In genomic region chr1:25724201-25724600, GRCh38 we compare ENCODE assay signal across 22 cellular contexts.
"Had no signal": no experiment of that assay in that cellular context is flagged by ENCODE, and none has a peak within 500 bp of the region (broad histone marks: within the 10 kb centered on the region; RNA-seq: fewer than 3 reads in every experiment).

No MANE protein-coding gene starts in this region.

- H3K27ac ChIP-seq: gastroesophageal sphincter, heart left ventricle, thoracic aorta, upper lobe of left lung had no signal

- H3K27me3 Mint-ChIP-seq: activated CD4-positive, alpha-beta T cell treated with anti-CD3 and anti-CD28 coated beads for 36 hours had no signal

- H3K4me3 ChIP-seq: esophagus squamous epithelium, gastroesophageal sphincter, heart left ventricle, mucosa of descending colon, thoracic aorta, upper lobe of left lung had no signal

- H3K4me3 Mint-ChIP-seq: activated B cell treated with CpG ODN at 0.5 μM for 24 hours; activated CD4-positive, alpha-beta T cell treated with anti-CD3 and anti-CD28 coated beads for 36 hours; activated naive CD4-positive, alpha-beta T cell treated with anti-CD3 and anti-CD28 coated beads for 36 hours; activated T-cell treated with anti-CD3 and anti-CD28 coated beads, Interleukin-2, amount 50 U/mL, for 4 hours; memory B cell had no signal

- H3K36me3 Mint-ChIP-seq: memory B cell had no signal

- H3K9me3 ChIP-seq: esophagus squamous epithelium, gastroesophageal sphincter, heart left ventricle, mucosa of descending colon, thoracic aorta, upper lobe of left lung had no signal

- H3K4me1 Mint-ChIP-seq: activated B cell treated with CpG ODN at 0.5 μM for 24 hours, memory B cell had no signal

- H3K9me3 Mint-ChIP-seq: activated B cell treated with CpG ODN at 0.5 μM for 24 hours; activated naive CD4-positive, alpha-beta T cell treated with anti-CD3 and anti-CD28 coated beads for 36 hours; activated T-cell treated with anti-CD3 and anti-CD28 coated beads, Interleukin-2, amount 50 U/mL, for 4 hours; activated T-helper 2 cell treated with anti-CD3 and anti-CD28 coated beads, Interferon-gamma antibody, Interleukin-2, Interleukin-4, amounts not matched to agents 10 μg/mL and 5 μg/mL and 100 μg/mL, durations not matched to agents 14 hours and 24 hours and 36 hours had no signal

- DNase-seq: activated B cell treated with CpG ODN at 0.5 μM for 24 hours; activated CD4-positive, alpha-beta T cell treated with anti-CD3 and anti-CD28 coated beads for 36 hours; activated CD4-positive, alpha-beta T cell treated with anti-CD3 and anti-CD28 coated beads, Interleukin-2, amount 50 U/mL, for 48 hours; activated CD8-positive, alpha-beta memory T cell treated with anti-CD3 and anti-CD28 coated beads, Interleukin-2, amount 50 U/mL, for 48 hours; activated naive CD4-positive, alpha-beta T cell treated with anti-CD3 and anti-CD28 coated beads for 36 hours; activated T-cell treated with anti-CD3 and anti-CD28 coated beads, Interleukin-2, amount 50 U/mL, for 4 hours; central memory CD4-positive, alpha-beta T cell; dermis blood vessel endothelial cell; effector memory CD4-positive, alpha-beta T cell; esophagus squamous epithelium; heart left ventricle; left cardiac atrium; mucosa of descending colon; retina; stimulated activated CD4-positive, alpha-beta T cell treated with anti-CD3 and anti-CD28 coated beads, Interleukin-2, amount 100 ng/mL, for 48 hours; stimulated activated naive CD4-positive, alpha-beta T cell treated with Interleukin-2 at 50 U/mL for 16 hours; T-helper 1 cell; upper lobe of left lung had no signal

- H3K27ac Mint-ChIP-seq: activated B cell treated with CpG ODN at 0.5 μM for 24 hours; activated CD4-positive, alpha-beta T cell treated with anti-CD3 and anti-CD28 coated beads for 36 hours; activated naive CD4-positive, alpha-beta T cell treated with anti-CD3 and anti-CD28 coated beads for 36 hours; activated T-helper 2 cell treated with anti-CD3 and anti-CD28 coated beads, Interferon-gamma antibody, Interleukin-2, Interleukin-4, amounts not matched to agents 10 μg/mL and 5 μg/mL and 100 μg/mL, durations not matched to agents 14 hours and 24 hours and 36 hours; memory B cell had no signal

- H3K27me3 ChIP-seq: esophagus squamous epithelium, gastroesophageal sphincter, heart left ventricle, upper lobe of left lung had no signal

- ATAC-seq: activated CD4-positive, alpha-beta T cell treated with anti-CD3 and anti-CD28 coated beads for 36 hours; activated T-cell treated with anti-CD3 and anti-CD28 coated beads, Interleukin-2, amount 50 U/mL, for 4 hours; gastroesophageal sphincter; heart left ventricle; left cardiac atrium; mucosa of descending colon had no signal

- H3K36me3 ChIP-seq: esophagus squamous epithelium, gastroesophageal sphincter, heart left ventricle, thoracic aorta, upper lobe of left lung had no signal
